In the genomic region with DNA sequence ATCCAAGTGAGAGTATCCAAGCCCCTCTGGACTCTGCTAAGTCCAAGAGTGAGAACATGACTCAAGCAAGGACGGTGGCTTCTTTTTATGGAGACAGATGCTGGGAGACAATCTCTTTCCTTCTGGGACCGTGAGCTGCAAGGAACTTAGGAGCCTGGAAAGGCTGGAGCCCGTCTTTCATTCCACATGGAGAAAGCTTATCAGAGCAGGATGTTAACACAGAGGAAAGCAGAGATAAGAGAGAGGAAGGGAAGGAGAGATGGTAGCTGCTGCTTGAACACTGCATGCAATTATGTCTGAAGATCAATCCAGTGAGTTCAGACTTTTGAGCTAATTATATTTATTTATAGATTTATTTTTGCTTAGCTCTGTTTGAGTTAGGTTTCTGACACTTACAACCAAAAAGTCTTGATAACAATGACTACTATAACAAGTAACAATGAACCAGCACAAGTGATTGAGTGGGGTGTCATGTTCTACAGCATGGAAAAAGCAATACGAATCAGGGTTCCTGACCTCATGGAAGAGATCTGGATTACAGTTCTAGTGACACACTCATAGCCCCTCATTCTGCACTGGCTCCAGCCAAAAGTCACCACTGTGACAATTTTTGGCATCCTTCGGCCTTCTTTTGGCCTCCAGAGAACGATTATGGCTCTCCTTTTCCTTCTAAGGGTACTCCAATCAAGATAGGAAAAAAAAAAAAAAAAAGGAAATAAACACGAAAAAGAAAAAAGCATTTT, we compare ENCODE assay signal across 1 cellular context.
TF ChIP-seq lines count a peak whose summit lies in the region.

No MANE protein-coding gene starts in this region.

TF ChIP-seq in HepG2, 621 proteins besides CTCF, POLR2A, EP300 and RAD21 (continued from another document):
- TF ChIP-seq, protein P1, sequence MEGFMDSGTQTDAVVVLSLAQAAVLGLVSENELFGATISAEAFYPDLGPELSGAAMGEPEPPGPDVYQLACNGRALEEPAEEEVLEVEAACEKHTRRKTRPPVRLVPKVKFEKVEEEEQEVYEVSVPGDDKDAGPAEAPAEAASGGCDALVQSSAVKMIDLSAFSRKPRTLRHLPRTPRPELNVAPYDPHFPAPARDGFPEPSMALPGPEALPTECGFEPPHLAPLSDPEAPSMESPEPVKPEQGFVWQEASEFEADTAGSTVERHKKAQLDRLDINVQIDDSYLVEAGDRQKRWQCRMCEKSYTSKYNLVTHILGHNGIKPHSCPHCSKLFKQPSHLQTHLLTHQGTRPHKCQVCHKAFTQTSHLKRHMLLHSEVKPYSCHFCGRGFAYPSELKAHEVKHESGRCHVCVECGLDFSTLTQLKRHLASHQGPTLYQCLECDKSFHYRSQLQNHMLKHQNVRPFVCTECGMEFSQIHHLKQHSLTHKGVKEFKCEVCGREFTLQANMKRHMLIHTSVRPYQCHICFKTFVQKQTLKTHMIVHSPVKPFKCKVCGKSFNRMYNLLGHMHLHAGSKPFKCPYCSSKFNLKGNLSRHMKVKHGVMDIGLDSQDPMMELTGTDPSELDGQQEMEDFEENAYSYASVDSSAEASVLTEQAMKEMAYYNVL (CRISPR knock-in tag; IDR thresholded peaks at IDR 0.05; ENCODE audit: borderline replicate concordance), result peak; percentile 38; the same call in 1 of the 2 replicates
- TF ChIP-seq, protein P2, sequence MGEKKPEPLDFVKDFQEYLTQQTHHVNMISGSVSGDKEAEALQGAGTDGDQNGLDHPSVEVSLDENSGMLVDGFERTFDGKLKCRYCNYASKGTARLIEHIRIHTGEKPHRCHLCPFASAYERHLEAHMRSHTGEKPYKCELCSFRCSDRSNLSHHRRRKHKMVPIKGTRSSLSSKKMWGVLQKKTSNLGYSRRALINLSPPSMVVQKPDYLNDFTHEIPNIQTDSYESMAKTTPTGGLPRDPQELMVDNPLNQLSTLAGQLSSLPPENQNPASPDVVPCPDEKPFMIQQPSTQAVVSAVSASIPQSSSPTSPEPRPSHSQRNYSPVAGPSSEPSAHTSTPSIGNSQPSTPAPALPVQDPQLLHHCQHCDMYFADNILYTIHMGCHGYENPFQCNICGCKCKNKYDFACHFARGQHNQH (CRISPR knock-in tag; IDR thresholded peaks at IDR 0.05), result 0 out of 2 replicates have a peak, but pooled peaks have one; percentile 2
- TF ChIP-seq ZNF660 (CRISPR knock-in tag; IDR thresholded peaks at IDR 0.05; ENCODE audit: borderline replicate concordance, low read depth) (no peak), MED1 (CRISPR knock-in tag; IDR thresholded peaks at IDR 0.05) (peak; percentile 27; the same call in 1 of the 2 replicates), ZFP36 (IDR thresholded peaks at IDR 0.05; ENCODE audit: borderline replicate concordance, low read depth, low read length, partially characterized antibody) (no peak), KDM1A (CRISPR knock-in tag; IDR thresholded peaks at IDR 0.05) (no peak), SP2 (CRISPR knock-in tag; IDR thresholded peaks at IDR 0.05) (no peak), FOXA3 (CRISPR knock-in tag; IDR thresholded peaks at IDR 0.05) (peak; percentile 23; the same call in 1 of the 2 replicates), GATAD2A (CRISPR knock-in tag; IDR thresholded peaks at IDR 0.05) (0 out of 2 replicates have a peak, but pooled peaks have one; percentile 9), GATA4 (IDR thresholded peaks at IDR 0.05; ENCODE audit: borderline replicate concordance, low read depth) (peak; percentile 48; the same call in 1 of the 2 replicates), CCDC6 (CRISPR knock-in tag; IDR thresholded peaks at IDR 0.05) (no peak), ZBTB21 (CRISPR knock-in tag; IDR thresholded peaks at IDR 0.05) (no peak), HNRNPL (IDR thresholded peaks at IDR 0.05; ENCODE audit: low read depth, low read length) (no peak), TRIM24 (CRISPR knock-in tag; IDR thresholded peaks at IDR 0.05) (no peak), FOXA1 (IDR thresholded peaks at IDR 0.05) (no peak), FOXA1 (CRISPR knock-in tag; IDR thresholded peaks at IDR 0.05) (0 out of 2 replicates have a peak, but pooled peaks have one; percentile 11), AGO1 (IDR thresholded peaks at IDR 0.05; ENCODE audit: low read depth, low read length, poor library complexity, severe bottlenecking) (no peak)
- TF ChIP-seq, protein P3, sequence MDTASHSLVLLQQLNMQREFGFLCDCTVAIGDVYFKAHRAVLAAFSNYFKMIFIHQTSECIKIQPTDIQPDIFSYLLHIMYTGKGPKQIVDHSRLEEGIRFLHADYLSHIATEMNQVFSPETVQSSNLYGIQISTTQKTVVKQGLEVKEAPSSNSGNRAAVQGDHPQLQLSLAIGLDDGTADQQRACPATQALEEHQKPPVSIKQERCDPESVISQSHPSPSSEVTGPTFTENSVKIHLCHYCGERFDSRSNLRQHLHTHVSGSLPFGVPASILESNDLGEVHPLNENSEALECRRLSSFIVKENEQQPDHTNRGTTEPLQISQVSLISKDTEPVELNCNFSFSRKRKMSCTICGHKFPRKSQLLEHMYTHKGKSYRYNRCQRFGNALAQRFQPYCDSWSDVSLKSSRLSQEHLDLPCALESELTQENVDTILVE (CRISPR knock-in tag; IDR thresholded peaks at IDR 0.05), result no peak
- TF ChIP-seq, protein P4, sequence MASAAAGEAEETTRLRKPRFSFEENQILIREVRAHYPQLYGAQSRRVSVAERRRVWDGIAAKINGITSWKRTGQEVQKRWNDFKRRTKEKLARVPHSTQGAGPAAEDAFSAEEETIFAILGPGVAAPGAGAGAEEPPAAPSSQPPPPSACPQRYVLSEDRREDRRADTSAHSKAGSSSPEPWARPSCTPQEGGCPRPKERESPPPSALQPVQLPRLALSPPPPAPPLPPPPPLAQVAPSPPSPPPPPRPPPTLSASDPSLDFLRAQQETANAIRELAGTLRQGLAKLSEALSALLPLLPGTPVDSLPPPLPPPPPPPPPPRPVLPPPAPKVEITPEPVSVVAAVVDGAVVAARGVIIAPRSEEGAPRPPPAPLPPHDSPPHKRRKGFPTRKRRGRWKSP (CRISPR knock-in tag; IDR thresholded peaks at IDR 0.05), result 0 out of 2 replicates have a peak, but pooled peaks have one; percentile 14
- TF ChIP-seq, protein P5, sequence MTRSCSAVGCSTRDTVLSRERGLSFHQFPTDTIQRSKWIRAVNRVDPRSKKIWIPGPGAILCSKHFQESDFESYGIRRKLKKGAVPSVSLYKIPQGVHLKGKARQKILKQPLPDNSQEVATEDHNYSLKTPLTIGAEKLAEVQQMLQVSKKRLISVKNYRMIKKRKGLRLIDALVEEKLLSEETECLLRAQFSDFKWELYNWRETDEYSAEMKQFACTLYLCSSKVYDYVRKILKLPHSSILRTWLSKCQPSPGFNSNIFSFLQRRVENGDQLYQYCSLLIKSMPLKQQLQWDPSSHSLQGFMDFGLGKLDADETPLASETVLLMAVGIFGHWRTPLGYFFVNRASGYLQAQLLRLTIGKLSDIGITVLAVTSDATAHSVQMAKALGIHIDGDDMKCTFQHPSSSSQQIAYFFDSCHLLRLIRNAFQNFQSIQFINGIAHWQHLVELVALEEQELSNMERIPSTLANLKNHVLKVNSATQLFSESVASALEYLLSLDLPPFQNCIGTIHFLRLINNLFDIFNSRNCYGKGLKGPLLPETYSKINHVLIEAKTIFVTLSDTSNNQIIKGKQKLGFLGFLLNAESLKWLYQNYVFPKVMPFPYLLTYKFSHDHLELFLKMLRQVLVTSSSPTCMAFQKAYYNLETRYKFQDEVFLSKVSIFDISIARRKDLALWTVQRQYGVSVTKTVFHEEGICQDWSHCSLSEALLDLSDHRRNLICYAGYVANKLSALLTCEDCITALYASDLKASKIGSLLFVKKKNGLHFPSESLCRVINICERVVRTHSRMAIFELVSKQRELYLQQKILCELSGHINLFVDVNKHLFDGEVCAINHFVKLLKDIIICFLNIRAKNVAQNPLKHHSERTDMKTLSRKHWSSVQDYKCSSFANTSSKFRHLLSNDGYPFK (CRISPR knock-in tag; IDR thresholded peaks at IDR 0.05; ENCODE audit: borderline replicate concordance), result no peak
